Comparison of ENCODE assay signal across 1 cellular context in genomic region chr11:112302226-112302868, GRCh38.
TF ChIP-seq lines count a peak whose summit lies in the region.

No MANE protein-coding gene starts in this region.

TF ChIP-seq in IMR-90, 13 proteins besides CTCF, POLR2A, EP300 and RAD21:
- TF ChIP-seq CEBPB (IDR thresholded peaks at IDR 0.05; ENCODE audit: low read depth, low read length): no peak
- TF ChIP-seq USF2 (IDR thresholded peaks at IDR 0.05; ENCODE audit: low read depth, low read length): no peak
- TF ChIP-seq MAZ (IDR thresholded peaks at IDR 0.05; ENCODE audit: borderline replicate concordance, low read depth, low read length): no peak
- no peak for TF ChIP-seq MXI1 (IDR thresholded peaks at IDR 0.05; ENCODE audit: borderline replicate concordance, low read depth, low read length)
- TF ChIP-seq SMC3 (IDR thresholded peaks at IDR 0.05; ENCODE audit: low read depth, low read length): no peak
- TF ChIP-seq BHLHE40 (IDR thresholded peaks at IDR 0.05; ENCODE audit: low read depth, low read length): no peak
- TF ChIP-seq NFE2L2 (IDR thresholded peaks at IDR 0.05; ENCODE audit: low read depth, low read length): peak; percentile 99
- no peak for TF ChIP-seq CHD1 (IDR thresholded peaks at IDR 0.05; ENCODE audit: low read depth, low read length)
- TF ChIP-seq MAFK (IDR thresholded peaks at IDR 0.05; ENCODE audit: low read depth, low read length): peak; percentile 89
- TF ChIP-seq FOS (IDR thresholded peaks at IDR 0.05; ENCODE audit: low read depth, low read length): no peak
- TF ChIP-seq RCOR1 (IDR thresholded peaks at IDR 0.05; ENCODE audit: insufficient replicate concordance, low read length): no peak
- TF ChIP-seq RFX5 (IDR thresholded peaks at IDR 0.05; ENCODE audit: low read depth, low read length): no peak
- TF ChIP-seq ELK1 (IDR thresholded peaks at IDR 0.05; ENCODE audit: borderline replicate concordance, low read depth, low read length): no peak
